1 cellular context compared by ENCODE assay signal in genomic region chr1:31295874-31296485, GRCh38.
TF ChIP-seq lines count a peak whose summit lies in the region.

No MANE protein-coding gene starts in this region.

TF ChIP-seq in K562, 482 proteins besides CTCF, POLR2A, EP300 and RAD21 (continued from another document and continues in another):
- TF ChIP-seq HMBOX1 (IDR thresholded peaks at IDR 0.05) (no peak), ATF1 (CRISPR knock-in tag; IDR thresholded peaks at IDR 0.05) (no peak), ATF1 (tag; IDR thresholded peaks at IDR 0.05) (no peak), ZNF778 (CRISPR knock-in tag; IDR thresholded peaks at IDR 0.05) (no peak), POU5F1 (IDR thresholded peaks at IDR 0.05; ENCODE audit: borderline replicate concordance, low read depth, low read length, partially characterized antibody) (no peak), ZNF23 (CRISPR knock-in tag; IDR thresholded peaks at IDR 0.05) (no peak), NEUROD1 (IDR thresholded peaks at IDR 0.05; ENCODE audit: borderline replicate concordance, low read depth, low read length, partially characterized antibody) (no peak), POLR3A (IDR thresholded peaks at IDR 0.05; ENCODE audit: borderline replicate concordance, extremely low read depth, insufficient read depth, insufficient read length) (no peak), ZNF253 (CRISPR knock-in tag; conservative IDR thresholded peaks at IDR 0.05) (no peak), CHD1 (IDR thresholded peaks at IDR 0.05; ENCODE audit: low read length) (peak; percentile 90), ZNF507 (tag; conservative IDR thresholded peaks at IDR 0.05) (no peak), USF1 (CRISPR knock-in tag; IDR thresholded peaks at IDR 0.05) (no peak), EP400 (IDR thresholded peaks at IDR 0.05) (no peak), MTA3 (IDR thresholded peaks at IDR 0.05; ENCODE audit: borderline replicate concordance) (no peak), JUNB (CRISPR knock-in tag; conservative IDR thresholded peaks at IDR 0.05) (no peak), SNRNP70 (optimal IDR thresholded peaks at IDR 0.05; ENCODE audit: low read depth, low read length) (no peak), E2F4 (CRISPR knock-in tag; IDR thresholded peaks at IDR 0.05; ENCODE audit: low read depth) (no peak; the same call in 1 of the 2 replicates), NCOA4 (IDR thresholded peaks at IDR 0.05; ENCODE audit: partially characterized antibody) (no peak), TRIM24 (IDR thresholded peaks at IDR 0.05) (no peak), TOE1 (IDR thresholded peaks at IDR 0.05; ENCODE audit: borderline replicate concordance) (no peak), TOE1 (CRISPR knock-in tag; IDR thresholded peaks at IDR 0.05; ENCODE audit: borderline replicate concordance, low read depth) (0 out of 2 replicates have a peak, but pooled peaks have one; percentile 41), ZSCAN29 (IDR thresholded peaks at IDR 0.05) (no peak), ZNF740 (CRISPR knock-in tag; IDR thresholded peaks at IDR 0.05) (no peak), ZNF740 (tag; IDR thresholded peaks at IDR 0.05) (no peak), ZNF609 (CRISPR knock-in tag; IDR thresholded peaks at IDR 0.05; ENCODE audit: borderline replicate concordance) (peak; percentile 25; the same call in 1 of the 2 replicates), RHOXF2B (CRISPR knock-in tag; conservative IDR thresholded peaks at IDR 0.05) (no peak), ASH1L (IDR thresholded peaks at IDR 0.05; ENCODE audit: borderline replicate concordance, low read depth, partially characterized antibody) (peak; percentile 24), SRSF7 (optimal IDR thresholded peaks at IDR 0.05; ENCODE audit: low read depth, low read length) (no peak), ZNF717 (CRISPR knock-in tag; IDR thresholded peaks at IDR 0.05) (no peak), FIP1L1 (IDR thresholded peaks at IDR 0.05; ENCODE audit: low read depth, low read length, poor library complexity, severe bottlenecking) (no peak), KLF16 (IDR thresholded peaks at IDR 0.05) (no peak), ZNF551 (CRISPR knock-in tag; IDR thresholded peaks at IDR 0.05) (no peak), GTF2E2 (tag; IDR thresholded peaks at IDR 0.05) (no peak), HBP1 (CRISPR knock-in tag; IDR thresholded peaks at IDR 0.05) (0 out of 2 replicates have a peak, but pooled peaks have one; percentile 5), SMAD2 (IDR thresholded peaks at IDR 0.05; ENCODE audit: low read depth, low read length) (no peak), ZNF174 (CRISPR knock-in tag; IDR thresholded peaks at IDR 0.05) (no peak), CGGBP1 (CRISPR knock-in tag; IDR thresholded peaks at IDR 0.05) (no peak), ZNF384 (IDR thresholded peaks at IDR 0.05; ENCODE audit: low read depth, low read length) (no peak), HNRNPK (IDR thresholded peaks at IDR 0.05; ENCODE audit: low read depth, low read length, poor library complexity, severe bottlenecking) (no peak), DLX4 (CRISPR knock-in tag; IDR thresholded peaks at IDR 0.05) (no peak), CEBPG (CRISPR knock-in tag; IDR thresholded peaks at IDR 0.05) (no peak), CEBPG (tag; conservative IDR thresholded peaks at IDR 0.05 in 1 of 2, IDR thresholded peaks at IDR 0.05 in 1 of 2) (no peak), ESRRA (IDR thresholded peaks at IDR 0.05; ENCODE audit: borderline replicate concordance, low read depth) (no peak), ZNF347 (CRISPR knock-in tag; IDR thresholded peaks at IDR 0.05; ENCODE audit: low read depth) (no peak), KDM5B (IDR thresholded peaks at IDR 0.05; ENCODE audit: insufficient replicate concordance, low read depth, low read length) (no peak), CSDE1 (IDR thresholded peaks at IDR 0.05) (no peak), NFATC3 (IDR thresholded peaks at IDR 0.05) (no peak), TAL1 (IDR thresholded peaks at IDR 0.05) (no peak), HCFC1 (IDR thresholded peaks at IDR 0.05; ENCODE audit: low read depth, low read length) (no peak), ZC3H11A (IDR thresholded peaks at IDR 0.05; ENCODE audit: low read depth, low read length) (no peak), HMGXB4 (CRISPR knock-in tag; IDR thresholded peaks at IDR 0.05) (no peak), BCLAF1 (IDR thresholded peaks at IDR 0.05; ENCODE audit: borderline replicate concordance in 1 of 2, control insufficient read depth in 1 of 2, low read depth in 2 of 2, low read length in 1 of 2) (no peak), YY1 (IDR thresholded peaks at IDR 0.05; ENCODE audit: borderline replicate concordance in 1 of 3, control insufficient read depth in 1 of 3, extremely low read depth in 1 of 3, insufficient read depth in 3 of 3, insufficient read length in 1 of 3, insufficient replicate concordance in 2 of 3, low read depth in 1 of 3, low read length in 2 of 3) (no peak), ZNF277 (CRISPR knock-in tag; IDR thresholded peaks at IDR 0.05; ENCODE audit: borderline replicate concordance) (no peak), RFX1 (IDR thresholded peaks at IDR 0.05) (no peak)
